1 cellular context compared by ENCODE assay signal in genomic region chr11:77575428-77575827, GRCh38. TPM values are rescaled to one million over a fixed set of nuclear protein-coding genes. Genes with fewer than 3 reads are reported as not detected.
"Had no signal": no experiment of that assay in that cellular context is flagged by ENCODE, and none has a peak within 500 bp of the region (broad histone marks: within the 10 kb centered on the region; RNA-seq: fewer than 3 reads in every experiment).

No MANE protein-coding gene starts in this region.

RNA-seq across cellular contexts. Expression of gene AQP11, which starts 14.3 kb away (rescaled TPM):
- total RNA-seq: thoracic aorta had no signal
